Comparison of ENCODE assay signal across 13 cellular contexts in genomic region chr6:150492507-150492906, GRCh38.
A peak's percentile ranks its signal among the peaks of the same experiment; 100 is the strongest.
DNase-seq lines count a peak whose midpoint lies in the region; ATAC-seq, FAIRE-seq and TF ChIP-seq lines count a peak whose summit lies in the region.
"Had no signal": no experiment of that assay in that cellular context is flagged by ENCODE, and none has a peak within 500 bp of the region (broad histone marks: within the 10 kb centered on the region; RNA-seq: fewer than 3 reads in every experiment).

No MANE protein-coding gene starts in this region.

- H3K9me3 Mint-ChIP-seq in activated naive CD8-positive, alpha-beta T cell treated with anti-CD3 and anti-CD28 coated beads for 36 hours: peaks cover 11% of the 10 kb centered on the region

- FAIRE-seq in K562 (lab: Jason Lieb, UNC): no peak

- CTCF ChIA-PET in K562 (lab: Yijun Ruan, JAX; ENCODE audit: low intra/inter-chr PET ratio): no interaction called here

- TF ChIP-seq EP300 in K562 (IDR thresholded peaks at IDR 0.05; ENCODE audit: low read length): no peak

- H3K4me1 ChIP-seq in K562 (replicated peaks in 1 of 2; ENCODE audit: control insufficient read depth in 2 of 2, insufficient read depth in 2 of 2, low read length in 2 of 2): no peaks in the 10 kb centered on the region

- H4K20me1 ChIP-seq in K562 (replicated peaks; ENCODE audit: control insufficient read depth, insufficient read depth, low read length): no peaks in the 10 kb centered on the region

- TF ChIP-seq CTCF in NB4 (IDR thresholded peaks at IDR 0.05; ENCODE audit: low read depth, low read length) (no peak), K562 (IDR thresholded peaks at IDR 0.05 in 2 of 3, conservative IDR thresholded peaks at IDR 0.05 in 1 of 3; ENCODE audit: insufficient read depth in 2 of 3, low read depth in 1 of 3, low read length in 3 of 3) (no peak)

- in situ Hi-C loops in K562 (cut with MboI): no loop called here

- peaks cover 12% of the 10 kb centered on the region for H3K27me3 Mint-ChIP-seq in activated naive CD8-positive, alpha-beta T cell treated with anti-CD3 and anti-CD28 coated beads for 36 hours

- no peaks in the 10 kb centered on the region for H3K79me2 ChIP-seq in K562 (ENCODE audit: control insufficient read depth, insufficient read depth, low read length)
- H3K79me2 ChIP-seq: parathyroid adenoma had no signal

- H3K27ac Mint-ChIP-seq in activated naive CD8-positive, alpha-beta T cell treated with anti-CD3 and anti-CD28 coated beads for 36 hours: no peak overlapping the region
- H3K27ac Mint-ChIP-seq: T-helper 1 cell treated with Interleukin-12 subunit alpha and Interleukin-12 subunit beta and Interleukin-4 antibody, amounts not matched to agents 30 μg/mL and 1 μg/mL, for 36 hours had no signal

- no peaks in the 10 kb centered on the region for H3K9me3 ChIP-seq in K562 (replicated peaks; ENCODE audit: control insufficient read depth, insufficient read depth, low read depth, low read length)

- intact Hi-C loops in K562 (cut with micrococcal nuclease): no loop called here

- H3K4me3 ChIP-seq in NB4 (ENCODE audit: low read depth, low read length) (no peak overlapping the region), K562 (no peak overlapping the region)

- BruUV-seq in K562 (replicated peaks; lab: Mats Ljungman, UMichigan): no TSS peak

- H3K27ac ChIP-seq in K562 (ENCODE audit: extremely low read depth, low read depth, low read length): no peak overlapping the region
- H3K27ac ChIP-seq: parathyroid adenoma had no signal

- H3K36me3 Mint-ChIP-seq in activated naive CD8-positive, alpha-beta T cell treated with anti-CD3 and anti-CD28 coated beads for 36 hours: peaks cover 2% of the 10 kb centered on the region

- H3K9me1 ChIP-seq in K562 (ENCODE audit: control insufficient read depth, insufficient read depth, low read length): no peaks in the 10 kb centered on the region

- H3K36me3 ChIP-seq in K562 (ENCODE audit: control insufficient read depth, insufficient read depth, low read length): no peaks in the 10 kb centered on the region

- no peak for TF ChIP-seq RAD21 in K562 (CRISPR knock-in tag; conservative IDR thresholded peaks at IDR 0.05 in 1 of 2, IDR thresholded peaks at IDR 0.05 in 1 of 2)

- H2AFZ ChIP-seq in K562 (ENCODE audit: low read depth, low read length): peak overlapping the region; percentile 41; the same call in 1 of the 2 replicates
- H2AFZ ChIP-seq: parathyroid adenoma had no signal

- POLR2A ChIA-PET in K562 (lab: Yijun Ruan, JAX): interaction anchor here (0.7 kb wide), 1 partner anchor 919 kb away, joined by 3 read pairs; no protein-coding TSS in a partner anchor

- peak; percentile 100 for ATAC-seq in K562

- WGBS in K562 (ENCODE audit: insufficient coverage, low coverage, missing lambda C conversion rate): 0% methylated on average over 2 of the region's 2 CpGs

- TF ChIP-seq POLR2A in NB4 (IDR thresholded peaks at IDR 0.05; ENCODE audit: extremely low read depth, insufficient read length): no peak
- no peak for TF ChIP-seq POLR2A in K562 (conservative IDR thresholded peaks at IDR 0.05)

- no peak overlapping the region; the same call in 1 of the 2 replicates for H3K4me2 ChIP-seq in K562 (ENCODE audit: insufficient read depth, low read length)

- peaks cover 4 to 21% of the 10 kb centered on the region in 2 experiments; a peak in 4 of 5 replicates for H3K27me3 ChIP-seq in K562 (ENCODE audit: control insufficient read depth in 2 of 2, insufficient read depth in 2 of 2, low read length in 2 of 2)

- H3K4me3 Mint-ChIP-seq in activated naive CD8-positive, alpha-beta T cell treated with anti-CD3 and anti-CD28 coated beads for 36 hours: no peak overlapping the region
- H3K4me3 Mint-ChIP-seq: T-helper 1 cell treated with Interleukin-12 subunit alpha and Interleukin-12 subunit beta and Interleukin-4 antibody, amounts not matched to agents 30 μg/mL and 1 μg/mL, for 36 hours had no signal

- no peak overlapping the region for H3K9ac ChIP-seq in K562 (ENCODE audit: insufficient read depth in 1 of 2, low read depth in 2 of 2, low read length in 2 of 2)
- H3K9ac ChIP-seq: parathyroid adenoma had no signal

- peaks cover 10% of the 10 kb centered on the region for H3K4me1 Mint-ChIP-seq in activated naive CD8-positive, alpha-beta T cell treated with anti-CD3 and anti-CD28 coated beads for 36 hours

- DNase-seq in Daoy (ENCODE audit: low read depth) (peak; percentile 93), NB4 (ENCODE audit: low read depth) (peak; percentile 16), K562 (ENCODE audit: extremely low read depth in 1 of 4, low spot score in 3 of 4) (peak; percentile 37 to 73 (median 62)), kidney tubule cell (ENCODE audit: low spot score) (peak; percentile 98), D341Med (ENCODE audit: low spot score) (no peak), NCI-H1092 treated with DMSO at 0.1 percent for 48 hours (lab: John Stamatoyannopoulos, UW) (no peak), SW 1271 (lab: John Stamatoyannopoulos, UW) (no peak)
- no peak for DNase-seq in activated naive CD8-positive, alpha-beta T cell treated with anti-CD3 and anti-CD28 coated beads for 36 hours
- DNase-seq: activated CD4-positive, alpha-beta T cell treated with anti-CD3 and anti-CD28 coated beads, Interleukin-2, amount 50 U/mL, for 48 hours; Kasumi-1; NCI-H2107 had no signal

TF ChIP-seq in K562, 482 proteins besides CTCF, POLR2A, EP300 and RAD21:
- TF ChIP-seq MYC (IDR thresholded peaks at IDR 0.05; ENCODE audit: low read depth, low read length) (no peak), MYC (CRISPR knock-in tag; IDR thresholded peaks at IDR 0.05; ENCODE audit: borderline replicate concordance, low read depth) (no peak), PKNOX1 (IDR thresholded peaks at IDR 0.05) (peak; percentile 27; the same call in 1 of the 2 replicates), HDAC2 (IDR thresholded peaks at IDR 0.05) (no peak)

Comparison
In these comparisons a context has a peak if more than half of its experiments do, and no peak if none do; other contexts are left out.
1. DNase-seq: peak in Daoy (single experiment), NB4 (single experiment), K562 (4 of 4) and kidney tubule cell (single experiment); none in activated naive CD8-positive, alpha-beta T cell treated with anti-CD3 and anti-CD28 coated beads for 36 hours (single experiment), D341Med (single experiment), NCI-H1092 treated with DMSO at 0.1 percent for 48 hours (single experiment) and SW 1271 (0 of 2).